27 cellular contexts compared by ENCODE assay signal in the genomic region with DNA sequence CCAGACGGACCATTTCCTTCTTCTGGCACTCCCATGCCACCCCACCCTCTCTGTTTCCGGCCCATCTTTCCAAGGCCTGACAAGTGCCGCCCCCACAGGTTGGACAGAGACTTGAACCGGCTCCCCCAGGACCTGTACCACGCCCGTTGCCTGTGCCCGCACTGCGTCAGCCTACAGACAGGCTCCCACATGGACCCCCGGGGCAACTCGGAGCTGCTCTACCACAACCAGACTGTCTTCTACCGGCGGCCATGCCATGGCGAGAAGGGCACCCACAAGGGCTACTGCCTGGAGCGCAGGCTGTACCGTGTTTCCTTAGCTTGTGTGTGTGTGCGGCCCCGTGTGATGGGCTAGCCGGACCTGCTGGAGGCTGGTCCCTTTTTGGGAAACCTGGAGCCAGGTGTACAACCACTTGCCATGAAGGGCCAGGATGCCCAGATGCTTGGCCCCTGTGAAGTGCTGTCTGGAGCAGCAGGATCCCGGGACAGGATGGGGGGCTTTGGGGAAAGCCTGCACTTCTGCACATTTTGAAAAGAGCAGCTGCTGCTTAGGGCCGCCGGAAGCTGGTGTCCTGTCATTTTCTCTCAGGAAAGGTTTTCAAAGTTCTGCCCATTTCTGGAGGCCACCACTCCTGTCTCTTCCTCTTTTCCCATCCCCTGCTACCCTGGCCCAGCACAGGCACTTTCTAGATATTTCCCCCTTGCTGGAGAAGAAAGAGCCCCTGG. TPM values are rescaled to one million over a fixed set of nuclear protein-coding genes. Genes with fewer than 3 reads are reported as not detected.
"Had no signal": no experiment of that assay in that cellular context is flagged by ENCODE, and none has a peak within 500 bp of the region (broad histone marks: within the 10 kb centered on the region; RNA-seq: fewer than 3 reads in every experiment).

No MANE protein-coding gene starts in this region.

- H3K27ac ChIP-seq: adrenal gland, SK-N-MC, suprapubic skin, vagina had no signal

- ATAC-seq: activated T-cell treated with anti-CD3 and anti-CD28 coated beads, Interleukin-2, amount 50 U/mL, for 4 hours; esophagus mucosa; left colon; naive thymus-derived CD8-positive, alpha-beta T cell had no signal

- FAIRE-seq: bronchial epithelial cell, frontal cortex had no signal

- H3K9me3 ChIP-seq: adrenal gland, suprapubic skin, vagina had no signal

- H3K4me1 ChIP-seq: adrenal gland, vagina had no signal

- H3K27ac Mint-ChIP-seq: activated naive CD8-positive, alpha-beta T cell; activated T-helper 2 cell treated with anti-CD3 and anti-CD28 coated beads, Interferon-gamma antibody, Interleukin-2, Interleukin-4, amounts not matched to agents 10 μg/mL and 5 μg/mL and 100 μg/mL, durations not matched to agents 14 hours and 24 hours and 36 hours; naive thymus-derived CD8-positive, alpha-beta T cell; neural progenitor cell; stimulated activated naive CD8-positive, alpha-beta T cell treated with anti-CD3 and anti-CD28 coated beads, Interleukin-15, Interleukin-2, amounts not matched to agents 100 ng/mL and 50 ng/mL, for 24 hours; type B pancreatic cell had no signal

- H3K36me3 ChIP-seq: adrenal gland, neural progenitor cell, suprapubic skin, vagina had no signal

- H3K4me3 Mint-ChIP-seq: activated naive CD8-positive, alpha-beta T cell; activated T-cell treated with anti-CD3 and anti-CD28 coated beads, Interleukin-2, amount 50 U/mL, for 4 hours; naive thymus-derived CD8-positive, alpha-beta T cell; stimulated activated naive CD8-positive, alpha-beta T cell treated with anti-CD3 and anti-CD28 coated beads, Interleukin-15, Interleukin-2, amounts not matched to agents 100 ng/mL and 50 ng/mL, for 24 hours; type B pancreatic cell had no signal

- H3K27me3 ChIP-seq: adrenal gland, neural progenitor cell, vagina had no signal

- H3K27me3 Mint-ChIP-seq: stimulated activated naive CD8-positive, alpha-beta T cell treated with anti-CD3 and anti-CD28 coated beads, Interleukin-15, Interleukin-2, amounts not matched to agents 100 ng/mL and 50 ng/mL, for 24 hours had no signal

- H3K4me3 ChIP-seq: adrenal gland, lung, SK-N-MC, suprapubic skin had no signal

- H3K36me3 Mint-ChIP-seq: activated naive CD8-positive, alpha-beta T cell; naive thymus-derived CD8-positive, alpha-beta T cell; neural progenitor cell; type B pancreatic cell had no signal

- DNase-seq: activated CD4-positive, alpha-beta T cell treated with anti-CD3 and anti-CD28 coated beads, Interleukin-2, amount 50 U/mL, for 4 hours; activated CD8-positive, alpha-beta memory T cell treated with anti-CD3 and anti-CD28 coated beads, Interleukin-2, amount 50 U/mL, for 48 hours; activated naive CD4-positive, alpha-beta T cell; activated T-cell treated with anti-CD3 and anti-CD28 coated beads, Interleukin-2, amount 50 U/mL, for 4 hours; adrenal gland; dermis blood vessel endothelial cell; effector memory CD4-positive, alpha-beta T cell; glutamatergic neuron; left colon; naive thymus-derived CD8-positive, alpha-beta T cell; stimulated activated CD4-positive, alpha-beta T cell treated with anti-CD3 and anti-CD28 coated beads, Interleukin-4, amount 100 ng/mL, for 24 hours; T-helper 2 cell had no signal

- H3K9ac ChIP-seq: neural progenitor cell had no signal

- H3K9me3 Mint-ChIP-seq: activated T-cell treated with anti-CD3 and anti-CD28 coated beads, Interleukin-2, amount 50 U/mL, for 4 hours; activated T-helper 2 cell treated with anti-CD3 and anti-CD28 coated beads, Interferon-gamma antibody, Interleukin-2, Interleukin-4, amounts not matched to agents 10 μg/mL and 5 μg/mL and 100 μg/mL, durations not matched to agents 14 hours and 24 hours and 36 hours; naive thymus-derived CD8-positive, alpha-beta T cell; neural progenitor cell; stimulated activated naive CD8-positive, alpha-beta T cell treated with anti-CD3 and anti-CD28 coated beads, Interleukin-15, Interleukin-2, amounts not matched to agents 100 ng/mL and 50 ng/mL, for 24 hours; type B pancreatic cell had no signal

RNA-seq across cellular contexts. Expression of a gene that starts 1.2 kb away (rescaled TPM):
- total RNA-seq: activated CD8-positive, alpha-beta memory T cell treated with anti-CD3 and anti-CD28 coated beads for 36 hours; activated T-cell treated with anti-CD3 and anti-CD28 coated beads, Interleukin-2, amount 50 U/mL, for 4 hours; activated T-helper 2 cell treated with anti-CD3 and anti-CD28 coated beads, Interferon-gamma antibody, Interleukin-2, Interleukin-4, amounts not matched to agents 10 μg/mL and 5 μg/mL and 100 μg/mL, durations not matched to agents 14 hours and 24 hours and 36 hours; bronchial epithelial cell; dermis blood vessel endothelial cell; esophagus mucosa; naive thymus-derived CD8-positive, alpha-beta T cell; osteoblast; progenitor cell of endocrine pancreas; vagina had no signal
- polyA plus RNA-seq: naive thymus-derived CD8-positive, alpha-beta T cell had no signal

RNA-seq across cellular contexts. Expression of a gene that starts 3.1 kb away (rescaled TPM):
- total RNA-seq: activated CD8-positive, alpha-beta memory T cell treated with anti-CD3 and anti-CD28 coated beads for 36 hours; activated T-cell treated with anti-CD3 and anti-CD28 coated beads, Interleukin-2, amount 50 U/mL, for 4 hours; activated T-helper 2 cell treated with anti-CD3 and anti-CD28 coated beads, Interferon-gamma antibody, Interleukin-2, Interleukin-4, amounts not matched to agents 10 μg/mL and 5 μg/mL and 100 μg/mL, durations not matched to agents 14 hours and 24 hours and 36 hours; adrenal gland; bronchial epithelial cell; dermis blood vessel endothelial cell; esophagus mucosa; frontal cortex; left colon; lung; naive thymus-derived CD8-positive, alpha-beta T cell; osteoblast; progenitor cell of endocrine pancreas; vagina had no signal
- polyA plus RNA-seq: lung; naive thymus-derived CD8-positive, alpha-beta T cell had no signal

RNA-seq across cellular contexts. Expression of a gene that starts 10.7 kb away (rescaled TPM):
- total RNA-seq: activated CD8-positive, alpha-beta memory T cell treated with anti-CD3 and anti-CD28 coated beads for 36 hours; activated T-helper 2 cell treated with anti-CD3 and anti-CD28 coated beads, Interferon-gamma antibody, Interleukin-2, Interleukin-4, amounts not matched to agents 10 μg/mL and 5 μg/mL and 100 μg/mL, durations not matched to agents 14 hours and 24 hours and 36 hours; naive thymus-derived CD8-positive, alpha-beta T cell had no signal
- polyA plus RNA-seq: naive thymus-derived CD8-positive, alpha-beta T cell had no signal

RNA-seq across cellular contexts. Expression of a gene that starts 32.4 kb away (rescaled TPM):
- total RNA-seq: activated CD8-positive, alpha-beta memory T cell treated with anti-CD3 and anti-CD28 coated beads for 36 hours; activated T-cell treated with anti-CD3 and anti-CD28 coated beads, Interleukin-2, amount 50 U/mL, for 4 hours; bronchial epithelial cell; dermis blood vessel endothelial cell; esophagus mucosa; frontal cortex; left colon; naive thymus-derived CD8-positive, alpha-beta T cell; osteoblast; suprapubic skin; vagina had no signal
- polyA plus RNA-seq: naive thymus-derived CD8-positive, alpha-beta T cell had no signal
